In the genomic region with DNA sequence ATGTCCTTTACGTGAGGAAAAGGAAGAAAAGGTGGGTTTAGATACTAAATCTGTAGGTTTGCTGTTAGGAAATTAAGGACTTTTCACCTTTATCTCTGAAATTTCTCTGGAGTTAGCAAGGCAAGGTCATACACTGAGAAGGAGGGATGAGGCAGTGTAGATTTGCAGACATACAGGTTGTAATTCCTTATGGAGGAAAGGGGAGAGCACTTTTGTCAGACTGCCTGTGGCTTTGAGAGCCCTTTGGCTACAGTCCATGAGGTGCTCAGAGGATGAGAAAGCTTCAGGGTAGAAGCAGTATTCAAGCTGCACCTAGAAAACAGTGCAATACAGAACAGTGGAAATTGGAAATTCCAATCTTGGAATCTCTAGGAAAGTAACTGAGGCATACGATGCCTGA, we compare ENCODE assay signal across 3 cellular contexts.
TF ChIP-seq lines count a peak whose summit lies in the region.

No MANE protein-coding gene starts in this region.

TF ChIP-seq in SK-N-SH treated with all-trans-retinoic acid at 6 μM for 48 hours, 23 proteins besides CTCF, POLR2A, EP300 and RAD21:
- no peak for TF ChIP-seq CSDC2 (CRISPR knock-in tag; IDR thresholded peaks at IDR 0.05)
- no peak for TF ChIP-seq ZNF565 (CRISPR knock-in tag; conservative IDR thresholded peaks at IDR 0.05; ENCODE audit: low read depth)
- no peak for TF ChIP-seq TCF4 (CRISPR knock-in tag; IDR thresholded peaks at IDR 0.05; ENCODE audit: borderline replicate concordance)
- TF ChIP-seq OSR1 (CRISPR knock-in tag; IDR thresholded peaks at IDR 0.05) = no peak
- no peak for TF ChIP-seq ZFP30 (CRISPR knock-in tag; IDR thresholded peaks at IDR 0.05)

TF ChIP-seq in SK-N-SH, 30 proteins besides CTCF, POLR2A, EP300 and RAD21:
- TF ChIP-seq, protein P1, sequence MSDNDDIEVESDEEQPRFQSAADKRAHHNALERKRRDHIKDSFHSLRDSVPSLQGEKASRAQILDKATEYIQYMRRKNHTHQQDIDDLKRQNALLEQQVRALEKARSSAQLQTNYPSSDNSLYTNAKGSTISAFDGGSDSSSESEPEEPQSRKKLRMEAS (IDR thresholded peaks at IDR 0.05; ENCODE audit: low read depth) = no peak
- TF ChIP-seq RCOR1 (IDR thresholded peaks at IDR 0.05; ENCODE audit: low read length) (no peak), CHD2 (IDR thresholded peaks at IDR 0.05; ENCODE audit: low read length, partially characterized antibody) (no peak)

TF ChIP-seq in GM23338, 12 proteins besides CTCF, POLR2A, EP300 and RAD21:
- TF ChIP-seq POLR2AphosphoS5 (IDR thresholded peaks at IDR 0.05; ENCODE audit: low read depth) (no peak), EZH2phosphoT487 (IDR thresholded peaks at IDR 0.05; ENCODE audit: unreplicated experiment) (no peak)
